In the genomic region with DNA sequence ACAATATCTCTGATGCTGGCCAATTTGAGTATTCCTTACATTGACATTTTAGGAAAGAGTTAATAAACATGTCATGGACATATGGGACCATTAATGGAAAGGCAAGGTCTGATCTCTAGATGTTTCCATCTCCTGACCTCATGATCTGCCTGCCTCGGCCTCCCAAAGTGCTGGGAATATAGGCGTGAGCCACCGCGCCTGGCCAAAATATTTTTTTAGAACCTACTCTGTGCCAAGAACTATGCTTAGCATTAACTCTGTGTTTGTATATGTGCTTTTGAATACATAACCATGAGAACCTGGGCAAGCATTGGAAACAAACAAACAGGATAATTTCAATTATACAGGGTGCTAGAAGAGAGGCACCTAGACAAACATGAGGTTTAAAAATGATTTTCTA, we compare ENCODE assay signal across 21 cellular contexts.
DNase-seq lines count a peak whose midpoint lies in the region; ATAC-seq and TF ChIP-seq lines count a peak whose summit lies in the region.
"Had no signal": no experiment of that assay in that cellular context is flagged by ENCODE, and none has a peak within 500 bp of the region (broad histone marks: within the 10 kb centered on the region; RNA-seq: fewer than 3 reads in every experiment).

No MANE protein-coding gene starts in this region.

- no peaks in the 10 kb centered on the region for H3K36me3 ChIP-seq in neutrophil
- no peaks in the 10 kb centered on the region for H3K36me3 ChIP-seq in BE2C

- no peak overlapping the region for H3K4me3 ChIP-seq in neutrophil (ENCODE audit: low read depth in 1 of 2, low read length in 1 of 2)
- no peak overlapping the region for H3K4me3 ChIP-seq in BE2C (ENCODE audit: low read depth, low read length)
- H3K4me3 ChIP-seq: A549; BLaER1 treated with 17β-estradiol and CSF1 and Interleukin-3, amounts not matched to agents 10 nM and 100 nM; GM12878 had no signal

- peak; percentile 53 for ATAC-seq in left ventricle myocardium superior
- ATAC-seq: A549; CD8-positive, alpha-beta T cell; GM12878; HCT116 had no signal

- H3K27me3 ChIP-seq in neutrophil (no peaks in the 10 kb centered on the region), BE2C (no peaks in the 10 kb centered on the region)
- H3K27me3 ChIP-seq: BLaER1 treated with 17β-estradiol and CSF1 and Interleukin-3, amounts not matched to agents 10 nM and 100 nM had no signal

- H3K9me3 ChIP-seq in neutrophil (no peaks in the 10 kb centered on the region), BE2C (no peaks in the 10 kb centered on the region)
- H3K9me3 ChIP-seq: A549; BLaER1 treated with 17β-estradiol and CSF1 and Interleukin-3, amounts not matched to agents 10 nM and 100 nM had no signal

- TF ChIP-seq CTCF in neutrophil (IDR thresholded peaks at IDR 0.05) (no peak), BE2C (IDR thresholded peaks at IDR 0.05; ENCODE audit: low read depth, low read length) (no peak)

- peak; percentile 10 for DNase-seq in NCI-H1436 (lab: John Stamatoyannopoulos, UW)
- DNase-seq in NCI-H1436 treated with DMSO at 0.1 percent for 48 hours (lab: John Stamatoyannopoulos, UW), result no peak
- peak; percentile 28 for DNase-seq in left ventricle myocardium superior
- DNase-seq in cardiac septum (ENCODE audit: low spot score), result no peak
- DNase-seq in BE2C, result no peak
- DNase-seq in activated effector memory CD4-positive, alpha-beta T cell treated with anti-CD3 and anti-CD28 coated beads, Interleukin-2, amount 50 U/mL, for 16 hours, result no peak
- DNase-seq: AML-193; Calu3; CD8-positive, alpha-beta T cell; DMS53; DND-41; EL; GOT3; H7; HFFc6 had no signal

- H3K27ac ChIP-seq in neutrophil, result peak overlapping the region; percentile 86
- H3K27ac ChIP-seq: 22Rv1, A549 had no signal

- intact Hi-C loops in left ventricle myocardium superior (cut with micrococcal nuclease) (no loop called here), cardiac septum (cut with DNase I) (no loop called here)

- H3K4me1 ChIP-seq in neutrophil (ENCODE audit: control insufficient read depth in 1 of 2, insufficient read depth in 1 of 2, low read depth in 1 of 2, low read length in 1 of 2), result peaks cover 53 to 54% of the 10 kb centered on the region in 2 experiments
- no peaks in the 10 kb centered on the region for H3K4me1 ChIP-seq in BE2C
- H3K4me1 ChIP-seq: A549 had no signal

Comparison
In these comparisons a context has a peak if more than half of its experiments do, and no peak if none do; other contexts are left out.
1. DNase-seq: peak in NCI-H1436 (single experiment) and left ventricle myocardium superior (single experiment); none in NCI-H1436 treated with DMSO at 0.1 percent for 48 hours (single experiment), cardiac septum (single experiment), BE2C (single experiment) and activated effector memory CD4-positive, alpha-beta T cell treated with anti-CD3 and anti-CD28 coated beads, Interleukin-2, amount 50 U/mL, for 16 hours (single experiment).